ENCODE assay signal across 10 cellular contexts in genomic region chr9:136326061-136326776, GRCh38. TPM values are rescaled to one million over a fixed set of nuclear protein-coding genes. Genes with fewer than 3 reads are reported as not detected.
DNase-seq lines count a peak whose midpoint lies in the region; ATAC-seq and FAIRE-seq lines count a peak whose summit lies in the region.
"Had no signal": no experiment of that assay in that cellular context is flagged by ENCODE, and none has a peak within 500 bp of the region (broad histone marks: within the 10 kb centered on the region; RNA-seq: fewer than 3 reads in every experiment).

No MANE protein-coding gene starts in this region.

- peak overlapping the region; percentile 11 for H3K4ac ChIP-seq in mesendoderm (ENCODE audit: low read depth, low read length)

- H4K8ac ChIP-seq in mesendoderm (ENCODE audit: low read depth, low read length), result no peak overlapping the region

- 50% methylated on average over 29 of the region's 29 CpGs for WGBS in HUES64
- WGBS in mesendoderm (ENCODE audit: extremely low coverage, insufficient coverage, low lambda C conversion rate), result no CpG with 5 or more reads among the region's 29 CpGs

- H3K4me3 ChIP-seq in HUES64 (ENCODE audit: low read length) (0 out of 2 replicates have a peak overlapping the region, but pooled peaks have one; percentile 7), mesendoderm (ENCODE audit: low read length) (no peak overlapping the region)

- peak overlapping the region; percentile 7 for H3K18ac ChIP-seq in mesendoderm (ENCODE audit: low read length)

- H3K9me3 ChIP-seq in HUES64 (ENCODE audit: insufficient read depth, low read depth, low read length), result no peaks in the 10 kb centered on the region

- DNase-seq in A172 (ENCODE audit: low spot score), result peak; percentile 66
- DNase-seq in dermis blood vessel endothelial cell, result peak; percentile 37
- peak; percentile 69 for DNase-seq in mesendoderm
- no peak for DNase-seq in putamen (ENCODE audit: low spot score)
- no peak for DNase-seq in GM19239 (ENCODE audit: insufficient read length, low spot score)

- no peaks in the 10 kb centered on the region for H3K27me3 ChIP-seq in HUES64 (ENCODE audit: insufficient read depth, low read length)
- H3K27me3 ChIP-seq in mesendoderm (ENCODE audit: insufficient read depth, low read length, poor library complexity), result no peaks in the 10 kb centered on the region

- no peak overlapping the region for H2BK120ac ChIP-seq in mesendoderm (ENCODE audit: low read depth, low read length)

- H2AK5ac ChIP-seq in mesendoderm (ENCODE audit: low read length), result no peak overlapping the region

- H3K56ac ChIP-seq in mesendoderm (ENCODE audit: low read length), result peak overlapping the region; percentile 82

- H3K4me2 ChIP-seq in mesendoderm (ENCODE audit: low read length), result no peak overlapping the region

- H4K5ac ChIP-seq in mesendoderm (ENCODE audit: low read length), result no peak overlapping the region

- ATAC-seq in GM18520 (IDR thresholded peaks at IDR 0.05; ENCODE audit: unreplicated experiment) (no peak), HG03432 (IDR thresholded peaks at IDR 0.05; ENCODE audit: unreplicated experiment) (no peak)

- H3K4me1 ChIP-seq in HUES64 (ENCODE audit: insufficient read depth, low read length), result peaks cover 11% of the 10 kb centered on the region; the same call in 1 of the 2 replicates
- H3K4me1 ChIP-seq in mesendoderm (ENCODE audit: control insufficient read depth, low read depth, low read length), result peaks cover 5% of the 10 kb centered on the region

- no peak overlapping the region for H3K23ac ChIP-seq in mesendoderm (ENCODE audit: low read length)

- H3K36me3 ChIP-seq in HUES64 (ENCODE audit: insufficient read depth, low read length) (no peaks in the 10 kb centered on the region), mesendoderm (ENCODE audit: control insufficient read depth, insufficient read depth, low read length) (no peaks in the 10 kb centered on the region)

- H3K9ac ChIP-seq in HUES64 (ENCODE audit: low read depth, low read length) (peak overlapping the region; percentile 28; the same call in 1 of the 2 replicates), mesendoderm (ENCODE audit: low read length) (peak overlapping the region; percentile 60)

- H3K27ac ChIP-seq in HUES64 (ENCODE audit: low read depth, low read length) (peak overlapping the region; percentile 49; the same call in 1 of the 2 replicates), mesendoderm (ENCODE audit: low read depth, low read length) (peak overlapping the region; percentile 15)
- H3K27ac ChIP-seq: HL-60 had no signal

- no peak overlapping the region for H2BK5ac ChIP-seq in mesendoderm (ENCODE audit: low read length)

- no peak for FAIRE-seq in GM19239 (lab: Jason Lieb, UNC)
- FAIRE-seq: TTC549 had no signal

- peaks cover 2% of the 10 kb centered on the region for H3K79me2 ChIP-seq in mesendoderm (ENCODE audit: control insufficient read depth, insufficient read depth, low read length)

- H2BK15ac ChIP-seq in mesendoderm (replicated peaks; ENCODE audit: low read depth), result no peak overlapping the region

- H3K79me1 ChIP-seq in mesendoderm (ENCODE audit: low read length), result no peaks in the 10 kb centered on the region

RNA-seq across cellular contexts. Expression of gene GPSM1, which starts 1.1 kb away (rescaled TPM):
- total RNA-seq in A172 (2014; rRNA removed; shearing (Covaris generic)), result 92.9 and 101 TPM in 2 replicates
- 13.6 TPM for polyA plus RNA-seq in HUES64 (2013, experiment 1 of 2)
- polyA plus RNA-seq in HUES64 (2013, experiment 2 of 2), result 18.6 TPM
- 27.2 and 37.1 TPM in 2 replicates for total RNA-seq in dermis blood vessel endothelial cell
- polyA plus RNA-seq in mesendoderm (2013, experiment 1 of 2), result 8.2 TPM
- 8.6 TPM for polyA plus RNA-seq in mesendoderm (2013, experiment 2 of 2)

RNA-seq across cellular contexts. Expression of gene CCDC187, which starts 22.3 kb away (rescaled TPM):
- total RNA-seq in A172 (2014; rRNA removed; shearing (Covaris generic)), result 0.05 and 0.07 TPM in 2 replicates
- not detected for polyA plus RNA-seq in HUES64 (2013, experiment 1 of 2)
- 0.06 TPM for polyA plus RNA-seq in HUES64 (2013, experiment 2 of 2)
- not detected in 2 replicates for total RNA-seq in dermis blood vessel endothelial cell
- polyA plus RNA-seq in mesendoderm (2013, experiment 1 of 2), result under 0.01 TPM
- polyA plus RNA-seq in mesendoderm (2013, experiment 2 of 2), result under 0.01 TPM

RNA-seq across cellular contexts. Expression of gene DNLZ, which starts 37.3 kb away (rescaled TPM):
- 40.1 and 84.2 TPM in 2 replicates for total RNA-seq in A172 (2014; rRNA removed; shearing (Covaris generic))
- polyA plus RNA-seq in HUES64 (2013, experiment 1 of 2), result 18.7 TPM
- polyA plus RNA-seq in HUES64 (2013, experiment 2 of 2), result 12.0 TPM
- 15.4 and 34.5 TPM in 2 replicates for total RNA-seq in dermis blood vessel endothelial cell
- polyA plus RNA-seq in mesendoderm (2013, experiment 1 of 2), result 18.9 TPM
- polyA plus RNA-seq in mesendoderm (2013, experiment 2 of 2), result 19.7 TPM

RNA-seq across cellular contexts. Expression of gene CARD9, which starts 47.2 kb away (rescaled TPM):
- total RNA-seq in A172 (2014; rRNA removed; shearing (Covaris generic)), result 0.95 and 1.1 TPM in 2 replicates
- 0.30 TPM for polyA plus RNA-seq in HUES64 (2013, experiment 1 of 2)
- polyA plus RNA-seq in HUES64 (2013, experiment 2 of 2), result 0.32 TPM
- total RNA-seq in dermis blood vessel endothelial cell, result 0.34 and 1.1 TPM in 2 replicates
- polyA plus RNA-seq in mesendoderm (2013, experiment 1 of 2), result 0.29 TPM
- 0.20 TPM for polyA plus RNA-seq in mesendoderm (2013, experiment 2 of 2)

Comparison
In these comparisons a context has a peak if more than half of its experiments do, and no peak if none do; other contexts are left out.
1. DNase-seq: peak in A172 (single experiment), dermis blood vessel endothelial cell (single experiment) and mesendoderm (single experiment); none in putamen (single experiment) and GM19239 (single experiment).